8 cellular contexts compared by ENCODE assay signal in the genomic region with DNA sequence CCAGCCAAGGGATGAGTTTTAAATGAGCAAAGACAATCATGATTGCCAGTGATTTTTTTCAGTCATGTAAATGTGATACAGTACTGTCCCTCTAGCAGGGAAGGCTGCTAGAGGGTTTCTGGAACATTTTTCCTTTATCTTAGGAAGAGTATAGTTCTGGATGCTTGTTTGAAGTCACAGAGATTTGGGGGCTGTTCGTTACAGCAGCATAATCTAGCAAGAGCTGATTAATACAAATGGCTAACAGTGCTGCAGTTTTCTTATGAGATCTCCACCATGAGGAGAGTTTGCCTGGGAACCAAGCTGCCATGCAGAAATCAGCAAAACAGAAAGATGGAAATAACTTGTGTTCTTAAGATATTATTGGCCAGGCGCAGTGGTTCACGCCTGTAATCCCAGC. TPM values are rescaled to one million over a fixed set of nuclear protein-coding genes. Genes with fewer than 3 reads are reported as not detected.
"Had no signal": no experiment of that assay in that cellular context is flagged by ENCODE, and none has a peak within 500 bp of the region (broad histone marks: within the 10 kb centered on the region; RNA-seq: fewer than 3 reads in every experiment).

No MANE protein-coding gene starts in this region.

- H3K9ac ChIP-seq: KMS-11 had no signal

- FAIRE-seq: HTR-8/SVneo had no signal

- H3K27ac ChIP-seq: HL-60, KMS-11 had no signal

- H3K4me2 ChIP-seq: KMS-11 had no signal

- DNase-seq: IMR-90, KBM-7, KG1 had no signal

RNA-seq across cellular contexts. Expression of a gene that starts 42.7 kb away (rescaled TPM):
- total RNA-seq: HT1080, IMR-90 had no signal
- polyA plus RNA-seq: IgD-negative memory B cell, IMR-90 had no signal
